24 cellular contexts compared by ENCODE assay signal in genomic region chr9:91443321-91443993, GRCh38.
"Had no signal": no experiment of that assay in that cellular context is flagged by ENCODE, and none has a peak within 500 bp of the region (broad histone marks: within the 10 kb centered on the region; RNA-seq: fewer than 3 reads in every experiment).

No MANE protein-coding gene starts in this region.

- H3K4me1 ChIP-seq: Peyer's patch, SJSA1 had no signal

- FAIRE-seq: HTR-8/SVneo had no signal

- H3K36me3 ChIP-seq: Peyer's patch, SJSA1 had no signal

- DNase-seq: KBM-7; MV-4-11; NCI-H1092; NCI-H1105 treated with DMSO at 0.1 percent for 48 hours; NCI-H1417 treated with DMSO at 0.1 percent for 48 hours; NCI-H146; NCI-H1694 treated with DMSO at 0.1 percent for 48 hours; NCI-H1930; NCI-H2081; NCI-H2107; NCI-H345; NCI-H446 treated with DMSO at 0.1 percent for 48 hours; NCI-H510A treated with DMSO at 0.1 percent for 48 hours; NCI-H526; NCI-H748 treated with DMSO at 0.1 percent for 48 hours; NK-92 treated with Interleukin-12 subunit alpha and Interleukin-12 subunit beta, amount 100 ng/mL, for 24 hours; PC-9; Peyer's patch; SHP77 treated with DMSO at 0.1 percent for 48 hours; T-helper 2 cell had no signal

- H3K27ac ChIP-seq: HL-60, PC-9, Peyer's patch, SJSA1, SK-N-MC had no signal

- H3K9me3 ChIP-seq: SJSA1 had no signal

- H3K4me3 ChIP-seq: PC-9, Peyer's patch, SJSA1, SK-N-MC had no signal
